ENCODE assay signal across 1 cellular context in the genomic region with DNA sequence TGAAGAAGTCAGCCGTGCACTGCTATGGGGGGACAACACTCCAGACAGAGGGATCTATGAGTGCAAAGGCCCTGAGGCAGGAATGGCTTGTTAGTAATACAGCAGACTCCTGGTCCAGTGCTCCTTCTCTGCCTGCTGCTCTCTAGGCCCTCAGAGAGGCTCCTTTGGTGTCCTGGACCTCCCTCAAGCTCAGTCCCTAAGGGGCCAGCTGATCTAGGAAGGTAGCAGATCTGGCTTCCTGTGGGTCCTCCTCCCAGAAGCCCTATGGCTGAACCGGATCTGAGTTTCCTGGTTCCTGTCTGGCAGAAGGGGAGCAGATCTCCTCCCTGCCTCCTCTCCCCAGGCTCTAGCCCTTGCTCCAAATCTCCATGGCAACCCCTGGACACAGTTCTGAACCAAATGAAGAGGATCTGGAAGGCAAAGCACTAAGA.
A peak's percentile ranks its signal among the peaks of the same experiment; 100 is the strongest.
TF ChIP-seq lines count a peak whose summit lies in the region.

LDLRAD2 (plus strand) TSS at position 391 of the 431 bp plus-strand sequence. CDS start 187 bp downstream, outside the sequence.

TF ChIP-seq in HepG2, 621 proteins besides CTCF, POLR2A, EP300 and RAD21 (continued from another document):
- TF ChIP-seq, protein P1, sequence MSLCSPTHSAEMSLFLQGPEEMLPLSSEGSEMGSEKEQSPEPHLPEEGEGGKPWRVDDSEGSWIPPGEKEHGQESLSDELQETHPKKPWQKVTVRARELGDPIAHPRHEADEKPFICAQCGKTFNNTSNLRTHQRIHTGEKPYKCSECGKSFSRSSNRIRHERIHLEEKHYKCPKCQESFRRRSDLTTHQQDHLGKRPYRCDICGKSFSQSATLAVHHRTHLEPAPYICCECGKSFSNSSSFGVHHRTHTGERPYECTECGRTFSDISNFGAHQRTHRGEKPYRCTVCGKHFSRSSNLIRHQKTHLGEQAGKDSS (CRISPR knock-in tag; IDR thresholded peaks at IDR 0.05; ENCODE audit: borderline replicate concordance, low read depth), result peak; percentile 78; the same call in 1 of the 2 replicates
